In genomic region chr1:162854245-162854860, GRCh38 we compare ENCODE assay signal across 8 cellular contexts. TPM values are rescaled to one million over a fixed set of nuclear protein-coding genes. Genes with fewer than 3 reads are reported as not detected.
DNase-seq lines count a peak whose midpoint lies in the region; ATAC-seq and TF ChIP-seq lines count a peak whose summit lies in the region.

No MANE protein-coding gene starts in this region.

- H3K27ac ChIP-seq in suprapubic skin = no peak overlapping the region

- peak; percentile 93 for TF ChIP-seq CTCF in epithelial cell of proximal tubule (conservative IDR thresholded peaks at IDR 0.05; ENCODE audit: low read depth, low read length)
- TF ChIP-seq CTCF in suprapubic skin (IDR thresholded peaks at IDR 0.05) = peak; percentile 18 to 64

- no peaks in the 10 kb centered on the region for H3K36me3 ChIP-seq in suprapubic skin

- no peak for TF ChIP-seq EP300 in suprapubic skin (IDR thresholded peaks at IDR 0.05)

- H3K4me1 ChIP-seq in suprapubic skin = no peaks in the 10 kb centered on the region

- WGBS in suprapubic skin = 31% methylated on average over 4 of the region's 4 CpGs

- no peak overlapping the region for H3K4me3 Mint-ChIP-seq in naive B cell

- peaks cover 3% of the 10 kb centered on the region for H3K27me3 ChIP-seq in suprapubic skin

- H3K4me3 ChIP-seq in epithelial cell of proximal tubule (ENCODE audit: low read depth, low read length) = no peak overlapping the region
- H3K4me3 ChIP-seq in suprapubic skin = no peak overlapping the region

- no peaks in the 10 kb centered on the region for H3K9me3 Mint-ChIP-seq in naive B cell

- peaks cover 0 to 22% (median 18%) of the 10 kb centered on the region in 3 donors for H3K27me3 Mint-ChIP-seq in naive B cell

- no peaks in the 10 kb centered on the region for H3K9me3 ChIP-seq in suprapubic skin

- H3K27ac Mint-ChIP-seq in naive B cell = no peak overlapping the region

- DNase-seq in CD1c-positive myeloid dendritic cell (ENCODE audit: extremely low spot score) (peak; percentile 71), GM19238 (ENCODE audit: insufficient read length, low spot score) (peak; percentile 19), NCI-H526 (lab: John Stamatoyannopoulos, UW) (peak; percentile 89 to 94), epithelial cell of proximal tubule (ENCODE audit: low read depth) (peak; percentile 30), naive B cell (peak; percentile 17), suprapubic skin (ENCODE audit: low spot score in 2 of 2) (no peak)
- peak; percentile 38 for DNase-seq in activated CD4-positive, alpha-beta T cell treated with anti-CD3 and anti-CD28 coated beads, Interleukin-2, amount 50 U/mL, for 1 hour

- peaks cover 0 to 2% (median 0%) of the 10 kb centered on the region in 3 donors for H3K4me1 Mint-ChIP-seq in naive B cell

- no peak for TF ChIP-seq POLR2A in suprapubic skin (IDR thresholded peaks at IDR 0.05)

- ATAC-seq in HG03520 (IDR thresholded peaks at IDR 0.05; ENCODE audit: unreplicated experiment) (peak; percentile 83), naive B cell (ENCODE audit: low read depth in 2 of 2) (peak; percentile 41 to 50)

- H3K36me3 Mint-ChIP-seq in naive B cell = no peaks in the 10 kb centered on the region

RNA-seq across cellular contexts. Expression of gene CCDC190, which starts 6.6 kb away (rescaled TPM):
- total RNA-seq in epithelial cell of proximal tubule (not detected in 2 replicates), suprapubic skin (not detected)
- polyA plus RNA-seq in naive B cell (ENCODE audit: low read depth in 6 of 6) = not detected

Comparison
In these comparisons a context has a peak if more than half of its experiments do, and no peak if none do; other contexts are left out.
1. DNase-seq: peak in CD1c-positive myeloid dendritic cell (single experiment), GM19238 (single experiment), NCI-H526 (2 of 2), activated CD4-positive, alpha-beta T cell treated with anti-CD3 and anti-CD28 coated beads, Interleukin-2, amount 50 U/mL, for 1 hour (single experiment), epithelial cell of proximal tubule (single experiment) and naive B cell (single experiment); none in suprapubic skin (0 of 2).